In the genomic region with DNA sequence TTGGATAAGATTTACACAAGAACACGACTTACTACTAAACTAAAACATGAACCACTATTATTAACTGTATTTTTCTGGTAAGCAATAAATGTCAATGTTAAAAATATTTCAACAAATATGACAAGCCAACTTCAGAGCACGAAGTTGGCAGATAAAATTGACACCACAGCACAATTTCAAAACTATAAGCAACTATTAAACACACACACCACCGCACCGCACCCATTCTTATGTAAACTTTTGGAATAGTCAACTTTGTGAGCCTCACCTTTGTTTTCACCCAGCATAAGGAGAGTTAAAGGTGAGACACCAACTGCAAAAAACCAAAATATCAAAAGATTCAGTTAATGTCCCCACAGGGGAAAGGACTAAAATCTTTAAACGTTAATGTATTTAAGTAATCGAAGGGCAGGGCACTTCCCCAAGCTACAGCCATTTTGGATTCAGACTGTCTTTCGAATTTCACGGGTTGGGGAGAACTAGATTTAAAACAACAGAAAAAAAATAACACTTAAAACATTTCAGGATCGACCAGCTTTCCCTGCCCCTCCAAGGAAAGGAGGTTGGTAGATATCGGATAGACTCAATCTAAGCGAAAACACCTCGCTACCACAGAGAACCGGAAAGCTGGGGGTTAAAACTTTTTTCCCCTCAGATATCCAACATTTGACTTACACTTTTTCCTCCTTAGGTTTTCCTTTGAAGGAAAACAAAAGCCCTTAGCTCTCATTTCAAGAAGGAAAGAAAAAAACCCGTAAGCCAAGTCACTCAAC, we compare ENCODE assay signal across 8 cellular contexts. TPM values are rescaled to one million over a fixed set of nuclear protein-coding genes. Genes with fewer than 3 reads are reported as not detected.
DNase-seq lines count a peak whose midpoint lies in the region; TF ChIP-seq lines count a peak whose summit lies in the region.

No MANE protein-coding gene starts in this region.

- CTCF ChIA-PET in CD4-positive, alpha-beta memory T cell (lab: Charles Lee; ENCODE audit: partially characterized antibody) = interaction anchor here (0.9 to 1.5 kb wide), 7 partner anchors 9 to 847 kb away, joined by 3 to 4 read pairs (median 3); partner anchors contain the start of gene PRDX1

- POLR2A ChIA-PET in CD4-positive, alpha-beta memory T cell (lab: Charles Lee; ENCODE audit: partially characterized antibody) = interaction anchor here (0.7 to 4.0 kb wide), 36 partner anchors 7 to 1033 kb away, joined by 3 to 72 read pairs (median 5); partner anchors contain the start of genes AKR1A1, CCDC163, EFCAB14 and IPP

- H3K4me3 Mint-ChIP-seq in CD4-positive, alpha-beta memory T cell = peak overlapping the region; percentile 95 to 100 (median 99)

- peak overlapping the region; percentile 68; the same call in 1 of the 2 replicates for H2AFZ ChIP-seq in KMS-11 (ENCODE audit: low read depth)

- H3K4me3 ChIP-seq in CD4-positive, alpha-beta memory T cell (ENCODE audit: low read length in 2 of 2) = peak overlapping the region; percentile 84 to 99
- peak overlapping the region; percentile 81 for H3K4me3 ChIP-seq in KMS-11 (IDR thresholded peaks at IDR 0.05; ENCODE audit: insufficient read depth, low read depth, low read length)
- H3K4me3 ChIP-seq in testis = peak overlapping the region; percentile 79 to 94

- H3K4me1 Mint-ChIP-seq in CD4-positive, alpha-beta memory T cell = peaks cover 34 to 73% (median 54%) of the 10 kb centered on the region in 4 donors

- no peaks in the 10 kb centered on the region for H3K27me3 Mint-ChIP-seq in CD4-positive, alpha-beta memory T cell

- TF ChIP-seq CTCF in KMS-11 (conservative IDR thresholded peaks at IDR 0.05; ENCODE audit: low read depth, low read length) (no peak), testis (IDR thresholded peaks at IDR 0.05) (no peak)

- H3K27ac ChIP-seq in CD4-positive, alpha-beta memory T cell (ENCODE audit: low read depth, low read length) = peak overlapping the region; percentile 94
- peak overlapping the region; percentile 89 for H3K27ac ChIP-seq in KMS-11
- H3K27ac ChIP-seq in angular gyrus (ENCODE audit: low read depth, low read length) = peak overlapping the region; percentile 57
- H3K27ac ChIP-seq in testis = peak overlapping the region; percentile 96 to 100

- H4K20me1 ChIP-seq in KMS-11 (ENCODE audit: insufficient read depth) = peaks cover 20% of the 10 kb centered on the region; the same call in 1 of the 2 replicates

- DNase-seq in CD4-positive, alpha-beta memory T cell = peak in 1 of 5 donors; percentile 7
- DNase-seq in kidney tubule cell (ENCODE audit: low spot score) (peak; percentile 34), testis (no peak), NCI-H1436 (lab: John Stamatoyannopoulos, UW) (no peak)
- DNase-seq in stimulated activated CD4-positive, alpha-beta T cell treated with anti-CD3 and anti-CD28 coated beads, Interleukin-12 subunit alpha, Interleukin-12 subunit beta, amount 100 ng/mL, for 4 hours = no peak
- no peak for DNase-seq in activated CD4-positive, CD25-positive, alpha-beta regulatory T cell treated with anti-CD3 and anti-CD28 coated beads, Interleukin-2, amount 50 U/mL, for 72 hours

- peaks cover 0 to 32% of the 10 kb centered on the region in 2 donors for H3K36me3 Mint-ChIP-seq in CD4-positive, alpha-beta memory T cell

- H3K27ac Mint-ChIP-seq in CD4-positive, alpha-beta memory T cell = peak overlapping the region; percentile 98 to 100 (median 100)

- 1% methylated on average over 14 of the region's 14 CpGs for WGBS in testis, 2 donors

- H3K79me2 ChIP-seq in KMS-11 (ENCODE audit: insufficient read depth, low read depth) = peaks cover 82% of the 10 kb centered on the region

- TF ChIP-seq POLR2A in testis (IDR thresholded peaks at IDR 0.05) = no peak

- H3K27me3 ChIP-seq in CD4-positive, alpha-beta memory T cell (ENCODE audit: insufficient read depth, low read length) = no peaks in the 10 kb centered on the region
- H3K27me3 ChIP-seq in KMS-11 (ENCODE audit: insufficient read depth, low read depth) (no peaks in the 10 kb centered on the region), testis (no peaks in the 10 kb centered on the region)

- H3K4me1 ChIP-seq in CD4-positive, alpha-beta memory T cell (ENCODE audit: insufficient read depth, low read length) = peaks cover 73% of the 10 kb centered on the region
- peaks cover 43% of the 10 kb centered on the region for H3K4me1 ChIP-seq in KMS-11 (ENCODE audit: low read depth, poor library complexity, severe bottlenecking)
- no peaks in the 10 kb centered on the region for H3K4me1 ChIP-seq in testis

- H3K9me3 ChIP-seq in CD4-positive, alpha-beta memory T cell (ENCODE audit: control insufficient read depth in 1 of 2, low read length in 2 of 2) = no peaks in the 10 kb centered on the region
- no peaks in the 10 kb centered on the region for H3K9me3 ChIP-seq in testis

- H3K9me3 Mint-ChIP-seq in CD4-positive, alpha-beta memory T cell = no peaks in the 10 kb centered on the region

- intact Hi-C loops in CD4-positive, alpha-beta memory T cell (cut with micrococcal nuclease) = loop anchor here (2.0 to 10.0 kb wide), 9 partner anchors 117 to 1032 kb away; partner anchors contain the start of genes ARMH1, EFCAB14, EIF2B3 and LRRC41
- intact Hi-C loops in testis (cut with DNase I; ENCODE audit: low total_unique reads) = no loop called here

- H3K36me3 ChIP-seq in CD4-positive, alpha-beta memory T cell (ENCODE audit: insufficient read depth, low read length) = no peaks in the 10 kb centered on the region
- H3K36me3 ChIP-seq in KMS-11 (ENCODE audit: insufficient read depth) (no peaks in the 10 kb centered on the region), testis (ENCODE audit: low read depth, missing control alignments) (no peaks in the 10 kb centered on the region)

- peak overlapping the region; percentile 83 for H3K9ac ChIP-seq in KMS-11

- H3K4me2 ChIP-seq in KMS-11 = peak overlapping the region; percentile 98

RNA-seq across cellular contexts. Expression of gene GPBP1L1, which starts 0.8 kb away (rescaled TPM):
- total RNA-seq in CD4-positive, alpha-beta memory T cell = 100 to 1,000 TPM; 175 to 187 TPM
- polyA plus RNA-seq in CD4-positive, alpha-beta memory T cell = 100 to 1,000 TPM in 1 of 2 donors, 10 to 100 TPM in 1; 88.8 to 147 TPM
- total RNA-seq in testis = 100 to 1,000 TPM; 178 to 233 TPM
- polyA plus RNA-seq in testis (ENCODE audit: insufficient read depth, low read depth, low replicate concordance) = 151 TPM

RNA-seq across cellular contexts. Expression of gene TMEM69, which starts 2.5 kb away (rescaled TPM):
- total RNA-seq in CD4-positive, alpha-beta memory T cell = 10 to 100 TPM; 26.1 to 26.7 TPM
- polyA plus RNA-seq in CD4-positive, alpha-beta memory T cell = 10 to 100 TPM; 36.1 to 42.5 TPM
- 10 to 100 TPM; 26.2 to 30.9 TPM for total RNA-seq in testis
- 29.5 TPM for polyA plus RNA-seq in testis (ENCODE audit: insufficient read depth, low read depth, low replicate concordance)
